Comparison of ENCODE assay signal across 10 cellular contexts in genomic region chr5:154157483-154158378, GRCh38. TPM values are rescaled to one million over a fixed set of nuclear protein-coding genes. Genes with fewer than 3 reads are reported as not detected.
DNase-seq lines count a peak whose midpoint lies in the region; ATAC-seq and TF ChIP-seq lines count a peak whose summit lies in the region.
"Had no signal": no experiment of that assay in that cellular context is flagged by ENCODE, and none has a peak within 500 bp of the region (broad histone marks: within the 10 kb centered on the region; RNA-seq: fewer than 3 reads in every experiment).

No MANE protein-coding gene starts in this region.

- 0 out of 2 replicates have a peak, but pooled peaks cover 2% of the 10 kb centered on the region for H4K20me1 ChIP-seq in SU-DHL-6 (ENCODE audit: low read depth, low read length)

- H3K9me3 ChIP-seq in SU-DHL-6 (ENCODE audit: insufficient read depth, low read length) (no peaks in the 10 kb centered on the region), gastroesophageal sphincter (no peaks in the 10 kb centered on the region)
- no peaks in the 10 kb centered on the region for H3K9me3 ChIP-seq in CD8-positive, alpha-beta memory T cell (ENCODE audit: low read length)

- POLR2A ChIA-PET in CD8-positive, alpha-beta memory T cell (lab: Charles Lee) = no interaction called here

- ATAC-seq in gastroesophageal sphincter (peak; percentile 28), GM19351 (IDR thresholded peaks at IDR 0.05; ENCODE audit: unreplicated experiment) (no peak), HG02623 (IDR thresholded peaks at IDR 0.05; ENCODE audit: unreplicated experiment) (no peak)
- ATAC-seq: T-cell had no signal

- H3F3A ChIP-seq in SU-DHL-6 (ENCODE audit: insufficient read depth) = no peaks in the 10 kb centered on the region

- H3K27ac Mint-ChIP-seq in CD8-positive, alpha-beta memory T cell = no peak overlapping the region
- H3K27ac Mint-ChIP-seq: T-cell had no signal

- TF ChIP-seq CTCF in GM12864 (IDR thresholded peaks at IDR 0.05; ENCODE audit: low read depth, low read length, missing control alignments) (peak; percentile 52), SU-DHL-6 (IDR thresholded peaks at IDR 0.05; ENCODE audit: insufficient read depth, low read length, poor library complexity, severe bottlenecking) (peak; percentile 70), gastroesophageal sphincter (IDR thresholded peaks at IDR 0.05) (peak in 1 of 4 experiments; percentile 34)

- peaks cover 12 to 13% of the 10 kb centered on the region in 2 donors for H3K27me3 Mint-ChIP-seq in CD8-positive, alpha-beta memory T cell

- TF ChIP-seq POLR2A in gastroesophageal sphincter (IDR thresholded peaks at IDR 0.05) = no peak

- H3K36me3 Mint-ChIP-seq in CD8-positive, alpha-beta memory T cell = no peaks in the 10 kb centered on the region
- H3K36me3 Mint-ChIP-seq: T-cell had no signal

- H3K9ac ChIP-seq in SU-DHL-6 (ENCODE audit: low read length) = no peak overlapping the region

- no peak overlapping the region for H3K4me3 ChIP-seq in GM12864 (ENCODE audit: low read depth, low read length)
- no peak overlapping the region for H3K4me3 ChIP-seq in SU-DHL-6 (ENCODE audit: insufficient read depth, low read length, poor library complexity, severe bottlenecking)
- H3K4me3 ChIP-seq in gastroesophageal sphincter = no peak overlapping the region
- H3K4me3 ChIP-seq in CD8-positive, alpha-beta memory T cell (ENCODE audit: low read length) = no peak overlapping the region

- CTCF ChIA-PET in CD8-positive, alpha-beta memory T cell (lab: Charles Lee) = interaction anchor here (1.2 kb wide), 1 partner anchor 9 kb away, joined by 3 read pairs; no protein-coding TSS in a partner anchor

- no peak overlapping the region for H3K27ac ChIP-seq in SU-DHL-6 (ENCODE audit: low read depth, low read length)
- no peak overlapping the region for H3K27ac ChIP-seq in gastroesophageal sphincter
- no peak overlapping the region for H3K27ac ChIP-seq in substantia nigra (ENCODE audit: low read depth, low read length, poor library complexity, severe bottlenecking)
- H3K27ac ChIP-seq in CD8-positive, alpha-beta memory T cell (ENCODE audit: low read depth, low read length) = no peak overlapping the region

- H3K36me3 ChIP-seq in SU-DHL-6 (ENCODE audit: low read length) (no peaks in the 10 kb centered on the region), gastroesophageal sphincter (no peaks in the 10 kb centered on the region)
- no peaks in the 10 kb centered on the region for H3K36me3 ChIP-seq in CD8-positive, alpha-beta memory T cell (ENCODE audit: insufficient read depth, low read length)

- H3K4me1 Mint-ChIP-seq in CD8-positive, alpha-beta memory T cell = no peaks in the 10 kb centered on the region
- H3K4me1 Mint-ChIP-seq: T-cell had no signal

- WGBS in gastroesophageal sphincter (ENCODE audit: low coverage in 1 of 2), 2 donors = 57 to 74% methylated on average over 3 to 6 of the region's 6 CpGs

- H2AFZ ChIP-seq in SU-DHL-6 (ENCODE audit: low read depth, low read length, severe bottlenecking) = no peak overlapping the region

- H3K9me3 Mint-ChIP-seq in CD8-positive, alpha-beta memory T cell = peaks cover 0 to 2% (median 0%) of the 10 kb centered on the region in 5 donors
- H3K9me3 Mint-ChIP-seq: T-cell had no signal

- no peaks in the 10 kb centered on the region for H3K27me3 ChIP-seq in SU-DHL-6 (ENCODE audit: low read length)
- H3K27me3 ChIP-seq in gastroesophageal sphincter = no peaks in the 10 kb centered on the region
- H3K27me3 ChIP-seq in CD8-positive, alpha-beta memory T cell (ENCODE audit: insufficient read depth, low read length, poor library complexity, severe bottlenecking) = no peaks in the 10 kb centered on the region

- H3K79me2 ChIP-seq in SU-DHL-6 (ENCODE audit: insufficient read depth, low read length) = no peaks in the 10 kb centered on the region

- no peak for TF ChIP-seq EP300 in gastroesophageal sphincter (IDR thresholded peaks at IDR 0.05)

- H3K4me2 ChIP-seq in SU-DHL-6 (ENCODE audit: low read depth, low read length, poor library complexity, severe bottlenecking) = no peak overlapping the region

- peaks cover 0 to 14% (median 0%) of the 10 kb centered on the region in 3 donors for H3K4me1 ChIP-seq in gastroesophageal sphincter
- H3K4me1 ChIP-seq in CD8-positive, alpha-beta memory T cell (ENCODE audit: insufficient read depth, low read length) = no peaks in the 10 kb centered on the region

- peak; percentile 17 for DNase-seq in A172 (ENCODE audit: low spot score)
- no peak for DNase-seq in GM12864 (ENCODE audit: low read depth)
- no peak for DNase-seq in substantia nigra (lab: John Stamatoyannopoulos, UW)
- DNase-seq in CD8-positive, alpha-beta memory T cell = no peak
- DNase-seq: activated gamma-delta T cell treated with Interleukin-2 at 50 U/mL for 16 hours had no signal

- H3K4me3 Mint-ChIP-seq in CD8-positive, alpha-beta memory T cell = no peak overlapping the region
- H3K4me3 Mint-ChIP-seq: T-cell had no signal

- H3K9me2 ChIP-seq in SU-DHL-6 (replicated peaks; ENCODE audit: insufficient read depth, low read length) = no peaks in the 10 kb centered on the region

RNA-seq across cellular contexts. Expression of gene GALNT10, which starts 32.8 kb away (rescaled TPM):
- total RNA-seq in A172 (2014; rRNA removed; shearing (Covaris generic)) = 30.4 and 32.3 TPM in 2 replicates
- total RNA-seq in gastroesophageal sphincter = 10 to 100 TPM; 19.1 to 49.1 (median 34.0) TPM
- 10 to 100 TPM; 28.0 to 32.1 TPM for total RNA-seq in CD8-positive, alpha-beta memory T cell
- polyA plus RNA-seq in CD8-positive, alpha-beta memory T cell = 27.6 TPM
